ENCODE assay signal across 10 cellular contexts in genomic region chr6:98880486-98880885, GRCh38. TPM values are rescaled to one million over a fixed set of nuclear protein-coding genes. Genes with fewer than 3 reads are reported as not detected.
A peak's percentile ranks its signal among the peaks of the same experiment; 100 is the strongest.
DNase-seq lines count a peak whose midpoint lies in the region; ATAC-seq and TF ChIP-seq lines count a peak whose summit lies in the region.
"Had no signal": no experiment of that assay in that cellular context is flagged by ENCODE, and none has a peak within 500 bp of the region (broad histone marks: within the 10 kb centered on the region; RNA-seq: fewer than 3 reads in every experiment).

No MANE protein-coding gene starts in this region.

- peak overlapping the region; percentile 49 for H3K27ac Mint-ChIP-seq in activated naive CD8-positive, alpha-beta T cell treated with anti-CD3 and anti-CD28 coated beads, Interleukin-2, amount 50 U/mL, for 24 hours
- H3K27ac Mint-ChIP-seq: IgD-negative memory B cell had no signal

- no peaks in the 10 kb centered on the region for H3K4me1 ChIP-seq in foreskin keratinocyte

- peaks cover 42% of the 10 kb centered on the region for H3K36me3 Mint-ChIP-seq in activated naive CD8-positive, alpha-beta T cell treated with anti-CD3 and anti-CD28 coated beads, Interleukin-2, amount 50 U/mL, for 24 hours (ENCODE audit: low read depth)

- no peaks in the 10 kb centered on the region for H3K27me3 Mint-ChIP-seq in activated naive CD8-positive, alpha-beta T cell treated with anti-CD3 and anti-CD28 coated beads, Interleukin-2, amount 50 U/mL, for 24 hours
- H3K27me3 Mint-ChIP-seq: IgD-negative memory B cell had no signal

- ATAC-seq in GM18870 (IDR thresholded peaks at IDR 0.05; ENCODE audit: unreplicated experiment) (peak; percentile 92), GM21526 (IDR thresholded peaks at IDR 0.05; ENCODE audit: low FRiP score, unreplicated experiment) (peak; percentile 85), HG03175 (IDR thresholded peaks at IDR 0.05; ENCODE audit: unreplicated experiment) (peak; percentile 84), foreskin keratinocyte (no peak)
- peak; percentile 73 for ATAC-seq in activated naive CD8-positive, alpha-beta T cell treated with anti-CD3 and anti-CD28 coated beads, Interleukin-2, amount 50 U/mL, for 24 hours

- no peaks in the 10 kb centered on the region for H3K27me3 ChIP-seq in foreskin keratinocyte

- peaks cover 8% of the 10 kb centered on the region for H3K4me1 Mint-ChIP-seq in activated naive CD8-positive, alpha-beta T cell treated with anti-CD3 and anti-CD28 coated beads, Interleukin-2, amount 50 U/mL, for 24 hours
- H3K4me1 Mint-ChIP-seq: IgD-negative memory B cell had no signal

- H3K27ac ChIP-seq in foreskin keratinocyte = no peak overlapping the region
- H3K27ac ChIP-seq: PC-9 had no signal

- H3K4me3 Mint-ChIP-seq in activated naive CD8-positive, alpha-beta T cell treated with anti-CD3 and anti-CD28 coated beads, Interleukin-2, amount 50 U/mL, for 24 hours = no peak overlapping the region
- H3K4me3 Mint-ChIP-seq: IgD-negative memory B cell had no signal

- DNase-seq in activated naive CD8-positive, alpha-beta T cell treated with anti-CD3 and anti-CD28 coated beads, Interleukin-2, amount 50 U/mL, for 24 hours = no peak
- DNase-seq in dedifferentiated amniotic fluid mesenchymal stem cell (ENCODE audit: extremely low spot score) (no peak), HuH-7.5 (ENCODE audit: low spot score) (no peak), foreskin keratinocyte (no peak)
- DNase-seq: PC-9 had no signal

- no peak for TF ChIP-seq CTCF in foreskin keratinocyte (conservative IDR thresholded peaks at IDR 0.05)

- no peaks in the 10 kb centered on the region for H3K9me3 Mint-ChIP-seq in activated naive CD8-positive, alpha-beta T cell treated with anti-CD3 and anti-CD28 coated beads, Interleukin-2, amount 50 U/mL, for 24 hours
- H3K9me3 Mint-ChIP-seq: IgD-negative memory B cell had no signal

RNA-seq across cellular contexts. Expression of gene POU3F2, which starts 46.1 kb away (rescaled TPM):
- not detected in 2 replicates for total RNA-seq in foreskin keratinocyte
- polyA plus RNA-seq in foreskin keratinocyte = not detected in 2 replicates
- total RNA-seq: PC-9 had no signal
- polyA plus RNA-seq: IgD-negative memory B cell, lung had no signal
